ENCODE assay signal across 1 cellular context in the genomic region with DNA sequence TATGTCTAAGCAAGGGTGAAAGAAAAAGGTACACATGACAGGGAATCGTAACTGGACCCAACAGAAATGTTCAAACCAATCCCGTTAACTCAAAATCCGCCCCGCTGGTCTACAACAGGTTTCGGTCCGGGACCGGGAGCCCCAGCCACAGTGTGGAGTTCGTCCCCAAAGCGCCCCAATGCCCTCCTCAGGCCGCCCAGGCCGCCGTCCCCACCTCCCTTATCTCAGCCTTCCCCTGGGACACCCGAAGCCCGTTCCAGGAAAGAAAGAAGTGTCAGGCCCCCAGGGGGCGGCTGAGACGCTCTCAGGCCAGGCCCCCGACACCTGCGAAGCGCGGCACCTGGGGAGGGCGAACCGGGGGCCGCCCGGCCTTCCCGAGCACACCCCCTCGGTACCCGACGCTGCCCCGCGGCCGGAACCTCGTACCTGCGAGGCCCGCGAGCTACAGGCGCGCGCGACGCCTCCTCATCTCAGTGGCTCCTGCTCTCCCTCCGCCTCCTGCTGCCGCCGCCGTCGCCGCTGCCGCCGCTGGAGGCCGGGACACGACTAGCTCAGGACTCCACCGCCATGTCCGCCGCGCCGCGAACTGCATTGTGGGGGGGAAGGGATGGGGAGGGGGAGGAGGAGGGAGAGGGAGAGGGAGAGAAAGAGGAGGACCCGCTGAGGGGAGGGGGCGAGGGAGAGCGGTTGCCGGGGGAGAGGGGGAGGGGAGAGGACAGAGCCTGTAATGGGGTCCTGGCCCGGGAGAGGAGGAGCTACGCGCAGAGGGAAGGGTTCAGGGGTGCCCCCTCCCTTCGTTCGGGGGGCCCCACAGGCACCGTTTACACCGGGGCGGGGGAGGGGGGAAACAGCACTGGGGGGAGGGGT.
TF ChIP-seq lines count a peak whose summit lies in the region.

A gene with protein sequence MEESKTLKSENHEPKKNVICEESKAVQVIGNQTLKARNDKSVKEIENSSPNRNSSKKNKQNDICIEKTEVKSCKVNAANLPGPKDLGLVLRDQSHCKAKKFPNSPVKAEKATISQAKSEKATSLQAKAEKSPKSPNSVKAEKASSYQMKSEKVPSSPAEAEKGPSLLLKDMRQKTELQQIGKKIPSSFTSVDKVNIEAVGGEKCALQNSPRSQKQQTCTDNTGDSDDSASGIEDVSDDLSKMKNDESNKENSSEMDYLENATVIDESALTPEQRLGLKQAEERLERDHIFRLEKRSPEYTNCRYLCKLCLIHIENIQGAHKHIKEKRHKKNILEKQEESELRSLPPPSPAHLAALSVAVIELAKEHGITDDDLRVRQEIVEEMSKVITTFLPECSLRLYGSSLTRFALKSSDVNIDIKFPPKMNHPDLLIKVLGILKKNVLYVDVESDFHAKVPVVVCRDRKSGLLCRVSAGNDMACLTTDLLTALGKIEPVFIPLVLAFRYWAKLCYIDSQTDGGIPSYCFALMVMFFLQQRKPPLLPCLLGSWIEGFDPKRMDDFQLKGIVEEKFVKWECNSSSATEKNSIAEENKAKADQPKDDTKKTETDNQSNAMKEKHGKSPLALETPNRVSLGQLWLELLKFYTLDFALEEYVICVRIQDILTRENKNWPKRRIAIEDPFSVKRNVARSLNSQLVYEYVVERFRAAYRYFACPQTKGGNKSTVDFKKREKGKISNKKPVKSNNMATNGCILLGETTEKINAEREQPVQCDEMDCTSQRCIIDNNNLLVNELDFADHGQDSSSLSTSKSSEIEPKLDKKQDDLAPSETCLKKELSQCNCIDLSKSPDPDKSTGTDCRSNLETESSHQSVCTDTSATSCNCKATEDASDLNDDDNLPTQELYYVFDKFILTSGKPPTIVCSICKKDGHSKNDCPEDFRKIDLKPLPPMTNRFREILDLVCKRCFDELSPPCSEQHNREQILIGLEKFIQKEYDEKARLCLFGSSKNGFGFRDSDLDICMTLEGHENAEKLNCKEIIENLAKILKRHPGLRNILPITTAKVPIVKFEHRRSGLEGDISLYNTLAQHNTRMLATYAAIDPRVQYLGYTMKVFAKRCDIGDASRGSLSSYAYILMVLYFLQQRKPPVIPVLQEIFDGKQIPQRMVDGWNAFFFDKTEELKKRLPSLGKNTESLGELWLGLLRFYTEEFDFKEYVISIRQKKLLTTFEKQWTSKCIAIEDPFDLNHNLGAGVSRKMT (N-terminal part only) (minus strand): TSS at position 588 of the 867 bp plus-strand sequence. CDS start 26,812 bp downstream, outside the sequence.

TF ChIP-seq in neural cell, 6 proteins besides CTCF, POLR2A, EP300 and RAD21 (continued from another document):
- TF ChIP-seq, protein P1, sequence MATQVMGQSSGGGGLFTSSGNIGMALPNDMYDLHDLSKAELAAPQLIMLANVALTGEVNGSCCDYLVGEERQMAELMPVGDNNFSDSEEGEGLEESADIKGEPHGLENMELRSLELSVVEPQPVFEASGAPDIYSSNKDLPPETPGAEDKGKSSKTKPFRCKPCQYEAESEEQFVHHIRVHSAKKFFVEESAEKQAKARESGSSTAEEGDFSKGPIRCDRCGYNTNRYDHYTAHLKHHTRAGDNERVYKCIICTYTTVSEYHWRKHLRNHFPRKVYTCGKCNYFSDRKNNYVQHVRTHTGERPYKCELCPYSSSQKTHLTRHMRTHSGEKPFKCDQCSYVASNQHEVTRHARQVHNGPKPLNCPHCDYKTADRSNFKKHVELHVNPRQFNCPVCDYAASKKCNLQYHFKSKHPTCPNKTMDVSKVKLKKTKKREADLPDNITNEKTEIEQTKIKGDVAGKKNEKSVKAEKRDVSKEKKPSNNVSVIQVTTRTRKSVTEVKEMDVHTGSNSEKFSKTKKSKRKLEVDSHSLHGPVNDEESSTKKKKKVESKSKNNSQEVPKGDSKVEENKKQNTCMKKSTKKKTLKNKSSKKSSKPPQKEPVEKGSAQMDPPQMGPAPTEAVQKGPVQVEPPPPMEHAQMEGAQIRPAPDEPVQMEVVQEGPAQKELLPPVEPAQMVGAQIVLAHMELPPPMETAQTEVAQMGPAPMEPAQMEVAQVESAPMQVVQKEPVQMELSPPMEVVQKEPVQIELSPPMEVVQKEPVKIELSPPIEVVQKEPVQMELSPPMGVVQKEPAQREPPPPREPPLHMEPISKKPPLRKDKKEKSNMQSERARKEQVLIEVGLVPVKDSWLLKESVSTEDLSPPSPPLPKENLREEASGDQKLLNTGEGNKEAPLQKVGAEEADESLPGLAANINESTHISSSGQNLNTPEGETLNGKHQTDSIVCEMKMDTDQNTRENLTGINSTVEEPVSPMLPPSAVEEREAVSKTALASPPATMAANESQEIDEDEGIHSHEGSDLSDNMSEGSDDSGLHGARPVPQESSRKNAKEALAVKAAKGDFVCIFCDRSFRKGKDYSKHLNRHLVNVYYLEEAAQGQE (IDR thresholded peaks at IDR 0.05; ENCODE audit: borderline replicate concordance): peak; percentile 96
